ENCODE assay signal across 9 cellular contexts in genomic region chr7:30596721-30597120, GRCh38. TPM values are rescaled to one million over a fixed set of nuclear protein-coding genes. Genes with fewer than 3 reads are reported as not detected.
DNase-seq lines count a peak whose midpoint lies in the region; ATAC-seq and TF ChIP-seq lines count a peak whose summit lies in the region.
"Had no signal": no experiment of that assay in that cellular context is flagged by ENCODE, and none has a peak within 500 bp of the region (broad histone marks: within the 10 kb centered on the region; RNA-seq: fewer than 3 reads in every experiment).

No MANE protein-coding gene starts in this region.

- DNase-seq in activated CD4-positive, alpha-beta T cell treated with anti-CD3 and anti-CD28 coated beads, Interleukin-2, amount 10 ng/mL, durations not matched to agents 7 days and 5 days, result no peak
- DNase-seq in activated CD4-positive, alpha-beta T cell treated with anti-CD3 and anti-CD28 coated beads for 4 hours, result no peak
- DNase-seq in SK-N-MC (ENCODE audit: low read depth, low spot score) (no peak), esophagus squamous epithelium (lab: John Stamatoyannopoulos, UW) (no peak), NCI-H187 (lab: John Stamatoyannopoulos, UW) (no peak)
- no peak for DNase-seq in stimulated activated effector memory CD8-positive, alpha-beta T cell treated with anti-CD3 and anti-CD28 coated beads, Interleukin-12 subunit alpha, Interleukin-12 subunit beta, amount 100 ng/mL, for 72 hours (ENCODE audit: low spot score in 2 of 2)
- DNase-seq in activated CD4-positive, alpha-beta T cell treated with anti-CD3 and anti-CD28 coated beads, Interleukin-2, amount 50 U/mL, for 4 hours, result no peak
- DNase-seq: NCI-H774 had no signal

- intact Hi-C loops in esophagus squamous epithelium (cut with DNase I), result no loop called here

- H3K9me3 ChIP-seq in SK-N-MC (ENCODE audit: low read depth, low read length) (no peaks in the 10 kb centered on the region), esophagus squamous epithelium (no peaks in the 10 kb centered on the region)

- peak overlapping the region; percentile 97 for H3K4me3 Mint-ChIP-seq in activated CD4-positive, alpha-beta T cell treated with anti-CD3 and anti-CD28 coated beads, Interleukin-2, amount 10 ng/mL, durations not matched to agents 7 days and 5 days
- peak overlapping the region; percentile 100 for H3K4me3 Mint-ChIP-seq in stimulated activated effector memory CD8-positive, alpha-beta T cell treated with anti-CD3 and anti-CD28 coated beads, Interleukin-12 subunit alpha, Interleukin-12 subunit beta, amount 100 ng/mL, for 72 hours

- H3K27me3 ChIP-seq in esophagus squamous epithelium, result no peaks in the 10 kb centered on the region

- POLR2A ChIA-PET in activated CD4-positive, alpha-beta T cell treated with anti-CD3 and anti-CD28 coated beads, Interleukin-2, amount 10 ng/mL, durations not matched to agents 7 days and 5 days (lab: Charles Lee), result interaction anchor here (0.7 kb wide), 1 partner anchor 9 kb away, joined by 3 read pairs; no protein-coding TSS in a partner anchor

- peaks cover 5 to 45% (median 19%) of the 10 kb centered on the region in 3 donors for H3K4me1 ChIP-seq in esophagus squamous epithelium

- H3K9ac ChIP-seq in SK-N-MC (ENCODE audit: insufficient read length), result peak overlapping the region; percentile 95

- CTCF ChIA-PET in activated CD4-positive, alpha-beta T cell treated with anti-CD3 and anti-CD28 coated beads, Interleukin-2, amount 10 ng/mL, durations not matched to agents 7 days and 5 days (lab: Charles Lee), result interaction anchor here (1.6 kb wide), 1 partner anchor 17 kb away, joined by 3 read pairs; no protein-coding TSS in a partner anchor

- WGBS in esophagus squamous epithelium, 2 donors, result 71 to 83% methylated on average over 3 of the region's 3 CpGs

- no peak for ATAC-seq in stimulated activated effector memory CD8-positive, alpha-beta T cell treated with anti-CD3 and anti-CD28 coated beads, Interleukin-12 subunit alpha, Interleukin-12 subunit beta, amount 100 ng/mL, for 72 hours
- ATAC-seq in esophagus mucosa, result no peak

- peaks cover 65% of the 10 kb centered on the region for H3K4me1 Mint-ChIP-seq in activated CD4-positive, alpha-beta T cell treated with anti-CD3 and anti-CD28 coated beads, Interleukin-2, amount 10 ng/mL, durations not matched to agents 7 days and 5 days
- peaks cover 33% of the 10 kb centered on the region for H3K4me1 Mint-ChIP-seq in stimulated activated effector memory CD8-positive, alpha-beta T cell treated with anti-CD3 and anti-CD28 coated beads, Interleukin-12 subunit alpha, Interleukin-12 subunit beta, amount 100 ng/mL, for 72 hours

- H3K27me3 Mint-ChIP-seq in activated CD4-positive, alpha-beta T cell treated with anti-CD3 and anti-CD28 coated beads, Interleukin-2, amount 10 ng/mL, durations not matched to agents 7 days and 5 days, result no peaks in the 10 kb centered on the region

- H3K36me3 Mint-ChIP-seq in activated CD4-positive, alpha-beta T cell treated with anti-CD3 and anti-CD28 coated beads, Interleukin-2, amount 10 ng/mL, durations not matched to agents 7 days and 5 days (ENCODE audit: low read depth), result peaks cover 45% of the 10 kb centered on the region
- H3K36me3 Mint-ChIP-seq in stimulated activated effector memory CD8-positive, alpha-beta T cell treated with anti-CD3 and anti-CD28 coated beads, Interleukin-12 subunit alpha, Interleukin-12 subunit beta, amount 100 ng/mL, for 72 hours, result peaks cover 84% of the 10 kb centered on the region

- H3K36me3 ChIP-seq in SK-N-MC (ENCODE audit: insufficient read depth, low read length), result peaks cover 57% of the 10 kb centered on the region
- peaks cover 3 to 34% (median 12%) of the 10 kb centered on the region in 3 donors for H3K36me3 ChIP-seq in esophagus squamous epithelium

- no peaks in the 10 kb centered on the region for H3K9me3 Mint-ChIP-seq in activated CD4-positive, alpha-beta T cell treated with anti-CD3 and anti-CD28 coated beads, Interleukin-2, amount 10 ng/mL, durations not matched to agents 7 days and 5 days
- H3K9me3 Mint-ChIP-seq in stimulated activated effector memory CD8-positive, alpha-beta T cell treated with anti-CD3 and anti-CD28 coated beads, Interleukin-12 subunit alpha, Interleukin-12 subunit beta, amount 100 ng/mL, for 72 hours, result no peaks in the 10 kb centered on the region

- H3K4me3 ChIP-seq in SK-N-MC (peak overlapping the region; percentile 99), esophagus squamous epithelium (peak overlapping the region; percentile 86 to 99 (median 92))

- peak overlapping the region; percentile 91; the same call in 1 of the 2 replicates for H3K27ac ChIP-seq in SK-N-MC
- H3K27ac ChIP-seq in esophagus squamous epithelium, result peak overlapping the region in 3 of 4 donors; percentile 95 to 99 (median 98)

- no peak for TF ChIP-seq POLR2A in esophagus squamous epithelium (IDR thresholded peaks at IDR 0.05)

- H3K27ac Mint-ChIP-seq in activated CD4-positive, alpha-beta T cell treated with anti-CD3 and anti-CD28 coated beads, Interleukin-2, amount 10 ng/mL, durations not matched to agents 7 days and 5 days, result peak overlapping the region; percentile 99
- H3K27ac Mint-ChIP-seq in stimulated activated effector memory CD8-positive, alpha-beta T cell treated with anti-CD3 and anti-CD28 coated beads, Interleukin-12 subunit alpha, Interleukin-12 subunit beta, amount 100 ng/mL, for 72 hours, result peak overlapping the region; percentile 100

- no peak for TF ChIP-seq CTCF in esophagus squamous epithelium (IDR thresholded peaks at IDR 0.05)

RNA-seq across cellular contexts. Expression of gene GARS1, which starts 2.0 kb away (rescaled TPM):
- 100 to 1,000 TPM; 165 to 167 TPM for total RNA-seq in activated CD4-positive, alpha-beta T cell treated with anti-CD3 and anti-CD28 coated beads, Interleukin-2, amount 10 ng/mL, durations not matched to agents 7 days and 5 days
- total RNA-seq in esophagus squamous epithelium (100 to 1,000 TPM in 2 of 4 donors, 10 to 100 TPM in 2; 79.2 to 125 (median 97.3) TPM), esophagus mucosa (176 TPM)
